Comparison of ENCODE assay signal across 9 cellular contexts in genomic region chr9:101705135-101705661, GRCh38.
DNase-seq lines count a peak whose midpoint lies in the region; ATAC-seq lines count a peak whose summit lies in the region.
"Had no signal": no experiment of that assay in that cellular context is flagged by ENCODE, and none has a peak within 500 bp of the region (broad histone marks: within the 10 kb centered on the region; RNA-seq: fewer than 3 reads in every experiment).

No MANE protein-coding gene starts in this region.

- peak; percentile 70 for ATAC-seq in HG02870 (IDR thresholded peaks at IDR 0.05; ENCODE audit: unreplicated experiment)
- no peak for ATAC-seq in HG03108 (IDR thresholded peaks at IDR 0.05; ENCODE audit: unreplicated experiment)

- peak overlapping the region in 1 of 5 donors; percentile 21 for H3K9ac ChIP-seq in subcutaneous abdominal adipose tissue (ENCODE audit: low read length in 5 of 5)

- H3K27me3 ChIP-seq in subcutaneous abdominal adipose tissue (ENCODE audit: control insufficient read depth in 5 of 5, insufficient read depth in 4 of 5, low read length in 5 of 5): no peaks in the 10 kb centered on the region

- H3K4me3 ChIP-seq in subcutaneous abdominal adipose tissue (ENCODE audit: low read depth in 1 of 5, low read length in 5 of 5): peak overlapping the region; percentile 41 to 68 (median 44)

- H3K36me3 ChIP-seq in subcutaneous abdominal adipose tissue (ENCODE audit: control insufficient read depth in 5 of 5, insufficient read depth in 5 of 5, low read length in 5 of 5): no peaks in the 10 kb centered on the region

- no peaks in the 10 kb centered on the region for H3K9me3 ChIP-seq in subcutaneous abdominal adipose tissue (ENCODE audit: control insufficient read depth in 5 of 5, low read length in 5 of 5)

- no peak overlapping the region for H3K27ac ChIP-seq in subcutaneous abdominal adipose tissue (ENCODE audit: low read depth, low read length)
- H3K27ac ChIP-seq: 22Rv1 had no signal

- DNase-seq in DMS 273 (lab: John Stamatoyannopoulos, UW; ENCODE audit: unreplicated experiment) (peak; percentile 68), DMS 273 treated with DMSO at 0.1 percent for 48 hours (lab: John Stamatoyannopoulos, UW) (no peak), OCI-M1 (lab: John Stamatoyannopoulos, UW) (peak; percentile 82), astrocyte of the hippocampus (ENCODE audit: low read depth, low spot score) (peak; percentile 40), left kidney (ENCODE audit: low read depth, low spot score) (peak; percentile 69)

- H3K4me1 ChIP-seq in subcutaneous abdominal adipose tissue (ENCODE audit: control insufficient read depth in 5 of 5, insufficient read depth in 5 of 5, low read length in 5 of 5): peaks cover 0 to 35% (median 20%) of the 10 kb centered on the region in 5 donors
